ENCODE assay signal across 10 cellular contexts in genomic region chr4:7434766-7435150, GRCh38. TPM values are rescaled to one million over a fixed set of nuclear protein-coding genes. Genes with fewer than 3 reads are reported as not detected.
DNase-seq lines count a peak whose midpoint lies in the region; ATAC-seq and TF ChIP-seq lines count a peak whose summit lies in the region.
"Had no signal": no experiment of that assay in that cellular context is flagged by ENCODE, and none has a peak within 500 bp of the region (broad histone marks: within the 10 kb centered on the region; RNA-seq: fewer than 3 reads in every experiment).

A gene with protein sequence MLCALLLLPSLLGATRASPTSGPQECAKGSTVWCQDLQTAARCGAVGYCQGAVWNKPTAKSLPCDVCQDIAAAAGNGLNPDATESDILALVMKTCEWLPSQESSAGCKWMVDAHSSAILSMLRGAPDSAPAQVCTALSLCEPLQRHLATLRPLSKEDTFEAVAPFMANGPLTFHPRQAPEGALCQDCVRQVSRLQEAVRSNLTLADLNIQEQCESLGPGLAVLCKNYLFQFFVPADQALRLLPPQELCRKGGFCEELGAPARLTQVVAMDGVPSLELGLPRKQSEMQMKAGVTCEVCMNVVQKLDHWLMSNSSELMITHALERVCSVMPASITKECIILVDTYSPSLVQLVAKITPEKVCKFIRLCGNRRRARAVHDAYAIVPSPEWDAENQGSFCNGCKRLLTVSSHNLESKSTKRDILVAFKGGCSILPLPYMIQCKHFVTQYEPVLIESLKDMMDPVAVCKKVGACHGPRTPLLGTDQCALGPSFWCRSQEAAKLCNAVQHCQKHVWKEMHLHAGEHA (minus strand): TSS chr4:7434930. CDS start chr4:7434879, 51 bp downstream.

- WGBS in GM23248 (ENCODE audit: low coverage in 1 of 2, low lambda C conversion rate in 2 of 2, missing lambda C conversion rate in 2 of 2), 2 experiments, result 17 to 24% methylated on average over 7 of the region's 7 CpGs
- WGBS in ovary, 3 donors, result 13 to 20% (median 16%) methylated on average over 7 of the region's 7 CpGs

- H3K4me3 ChIP-seq in GM23248, result no peak within 1 kb of the TSS
- no peak within 1 kb of the TSS for H3K4me3 ChIP-seq in fibroblast of villous mesenchyme (ENCODE audit: low read depth, low read length)
- H3K4me3 ChIP-seq in ovary, result no peak within 1 kb of the TSS
- H3K4me3 ChIP-seq: ascending aorta had no signal

- H3K27me3 Mint-ChIP-seq in osteocyte (ENCODE audit: unreplicated experiment), result peaks cover 9% of the 10 kb centered on the region

- H3K9ac ChIP-seq in GM23248, result no peak within 1 kb of the TSS

- ATAC-seq in HG03280 (IDR thresholded peaks at IDR 0.05; ENCODE audit: unreplicated experiment), result no peak
- no peak for ATAC-seq in HG03457 (IDR thresholded peaks at IDR 0.05; ENCODE audit: unreplicated experiment)

- H3K27ac ChIP-seq in GM23248 (no peak within 1 kb of the TSS), ovary (no peak within 1 kb of the TSS)
- H3K27ac ChIP-seq: ascending aorta had no signal

- no peaks in the 10 kb centered on the region for H3K9me2 ChIP-seq in GM23248 (ENCODE audit: insufficient read depth)

- H3K9me3 ChIP-seq in GM23248 (ENCODE audit: low read depth) (no peaks in the 10 kb centered on the region), ovary (no peaks in the 10 kb centered on the region)

- H3K79me2 ChIP-seq in GM23248 (ENCODE audit: insufficient read depth), result no peaks in the 10 kb centered on the region

- intact Hi-C loops in ovary (cut with DNase I), result no loop called here

- H3K36me3 ChIP-seq in GM23248 (ENCODE audit: low read depth), result no peaks in the 10 kb centered on the region
- no peaks in the 10 kb centered on the region for H3K36me3 ChIP-seq in ovary
- H3K36me3 ChIP-seq: ascending aorta had no signal

- no peaks in the 10 kb centered on the region for H3K36me3 Mint-ChIP-seq in osteocyte (ENCODE audit: unreplicated experiment)

- H2AFZ ChIP-seq in GM23248, result no peak within 1 kb of the TSS

- no peaks in the 10 kb centered on the region for H3K4me1 ChIP-seq in GM23248 (ENCODE audit: insufficient read depth)
- H3K4me1 ChIP-seq in ovary (ENCODE audit: insufficient read depth), result peaks cover 10% of the 10 kb centered on the region
- H3K4me1 ChIP-seq: ascending aorta had no signal

- no peak within 1 kb of the TSS for H3K4me2 ChIP-seq in GM23248 (ENCODE audit: unreplicated experiment)

- peak; percentile 61 for DNase-seq in GM23248
- peak; percentile 42 for DNase-seq in NCI-H2196 (lab: John Stamatoyannopoulos, UW; ENCODE audit: unreplicated experiment)
- DNase-seq in fibroblast of villous mesenchyme (ENCODE audit: low read depth), result peak; percentile 7
- DNase-seq in ovary, result peak in 3 of 5 donors; percentile 56 to 81 (median 58)
- no peak for DNase-seq in inferior parietal cortex (ENCODE audit: extremely low spot score)
- DNase-seq in osteocyte (ENCODE audit: extremely low spot score, unreplicated experiment), result no peak

- peaks cover 10% of the 10 kb centered on the region for H3K27me3 ChIP-seq in GM23248 (replicated peaks; ENCODE audit: insufficient read depth)
- no peaks in the 10 kb centered on the region for H3K27me3 ChIP-seq in ovary
- H3K27me3 ChIP-seq: ascending aorta had no signal

- peaks cover 5% of the 10 kb centered on the region for H3K9me3 Mint-ChIP-seq in osteocyte (ENCODE audit: unreplicated experiment)

- TF ChIP-seq POLR2A in ovary (IDR thresholded peaks at IDR 0.05), result no peak

- no peak within 1 kb of the TSS for H3K27ac Mint-ChIP-seq in osteocyte (ENCODE audit: unreplicated experiment)

- no peak for TF ChIP-seq EP300 in ovary (IDR thresholded peaks at IDR 0.05)

- H3K4me3 Mint-ChIP-seq in osteocyte (ENCODE audit: unreplicated experiment), result no peak within 1 kb of the TSS

- H3F3A ChIP-seq in GM23248 (ENCODE audit: insufficient read depth), result no peaks in the 10 kb centered on the region

- no peaks in the 10 kb centered on the region for H3K4me1 Mint-ChIP-seq in osteocyte (ENCODE audit: unreplicated experiment)

- no peak for TF ChIP-seq CTCF in fibroblast of villous mesenchyme (IDR thresholded peaks at IDR 0.05; ENCODE audit: insufficient read depth, low read depth, low read length)
- TF ChIP-seq CTCF in ovary (IDR thresholded peaks at IDR 0.05), result no peak
- TF ChIP-seq CTCF in osteocyte (IDR thresholded peaks at IDR 0.05), result no peak

- H4K20me1 ChIP-seq in GM23248 (ENCODE audit: insufficient read depth), result no peaks in the 10 kb centered on the region

- in situ Hi-C loops in GM23248 (cut with MboI), result no loop called here

RNA-seq across cellular contexts. Expression of the gene that starts here (rescaled TPM):
- total RNA-seq in GM23248 (2014; rRNA removed; shearing (Covaris generic)), result not detected in 2 replicates
- polyA plus RNA-seq in GM23248 (2016; fragmentation: Nextera tagmentation; extraction: Ambion mirVana) (not detected in 2 replicates), ovary (not detected)
- total RNA-seq in fibroblast of villous mesenchyme (not detected in 2 replicates), ovary (under 1 TPM in 1 of 7 donors, not detected in 6; 0.34 TPM), osteocyte (not detected in 2 replicates)
- total RNA-seq: ascending aorta, kidney epithelial cell had no signal

Comparison
In these comparisons a context has a peak if more than half of its experiments do, and no peak if none do; other contexts are left out.
1. Peak in DNase-seq in GM23248; RNA of the gene not detected or under 1 TPM.
2. Peak in DNase-seq in fibroblast of villous mesenchyme; RNA of the gene not detected or under 1 TPM.
3. Peak in DNase-seq in ovary; RNA of the gene not detected or under 1 TPM.